ENCODE assay signal across 8 cellular contexts in genomic region chr2:177165731-177166711, GRCh38. TPM values are rescaled to one million over a fixed set of nuclear protein-coding genes. Genes with fewer than 3 reads are reported as not detected.
DNase-seq lines count a peak whose midpoint lies in the region; ATAC-seq and TF ChIP-seq lines count a peak whose summit lies in the region.

No MANE protein-coding gene starts in this region.

- H3K4me1 Mint-ChIP-seq in T-helper 2 cell treated with Interferon-gamma antibody and Interleukin-4, amounts not matched to agents 5 μg/mL and 100 μg/mL, for 36 hours (ENCODE audit: low read depth) = peaks cover 38% of the 10 kb centered on the region

- ATAC-seq in GM19397 (IDR thresholded peaks at IDR 0.05; ENCODE audit: unreplicated experiment) = peak; percentile 53
- ATAC-seq in HG03439 (IDR thresholded peaks at IDR 0.05; ENCODE audit: unreplicated experiment) = peak; percentile 40

- H3K27me3 ChIP-seq in fibroblast of lung (ENCODE audit: control insufficient read depth, insufficient read depth, low read length) = no peaks in the 10 kb centered on the region
- no peaks in the 10 kb centered on the region for H3K27me3 ChIP-seq in osteoblast (ENCODE audit: insufficient read depth, low read length)

- H3K9ac ChIP-seq in fibroblast of lung (ENCODE audit: insufficient read depth, low read length) = peak overlapping the region; percentile 25

- H3K36me3 ChIP-seq in fibroblast of lung (ENCODE audit: control insufficient read depth, insufficient read depth, low read length) (no peaks in the 10 kb centered on the region), osteoblast (ENCODE audit: insufficient read depth, low read length) (no peaks in the 10 kb centered on the region)

- H3K4me1 ChIP-seq in fibroblast of lung (ENCODE audit: control insufficient read depth, extremely low read depth, insufficient read depth, low read length) = peaks cover 11% of the 10 kb centered on the region
- H3K4me1 ChIP-seq in osteoblast (ENCODE audit: insufficient read depth, low read length) = peaks cover 15% of the 10 kb centered on the region

- H3K9me3 Mint-ChIP-seq in T-helper 2 cell treated with Interferon-gamma antibody and Interleukin-4, amounts not matched to agents 5 μg/mL and 100 μg/mL, for 36 hours = no peaks in the 10 kb centered on the region

- H3K4me3 ChIP-seq in fibroblast of lung (replicated peaks in 1 of 4; ENCODE audit: control extremely low read depth in 1 of 4, insufficient read depth in 1 of 4, low read depth in 3 of 4, low read length in 4 of 4) = peak overlapping the region in 3 of 4 experiments; percentile 42 to 61 (median 52)
- H3K4me3 ChIP-seq in osteoblast (ENCODE audit: insufficient read depth, low read length) = peak overlapping the region; percentile 73

- DNase-seq in Daoy (ENCODE audit: low read depth) (peak; percentile 64), fibroblast of lung (ENCODE audit: low read depth in 2 of 2) (peak; percentile 47 to 66), osteoblast (ENCODE audit: insufficient read length, low spot score, missing footprints) (peak; percentile 69), DMS114 treated with DMSO at 0.1 percent for 48 hours (lab: John Stamatoyannopoulos, UW; ENCODE audit: unreplicated experiment) (no peak), UCSD-AML1 (lab: John Stamatoyannopoulos, UW; ENCODE audit: unreplicated experiment) (no peak)
- peak; percentile 21 for DNase-seq in T-helper 2 cell treated with Interferon-gamma antibody and Interleukin-4, amounts not matched to agents 5 μg/mL and 100 μg/mL, for 36 hours (ENCODE audit: low spot score)

- H2AFZ ChIP-seq in fibroblast of lung (ENCODE audit: low read length) (peak overlapping the region; percentile 57), osteoblast (ENCODE audit: low read length) (peak overlapping the region; percentile 43)

- H3K27me3 Mint-ChIP-seq in T-helper 2 cell treated with Interferon-gamma antibody and Interleukin-4, amounts not matched to agents 5 μg/mL and 100 μg/mL, for 36 hours (ENCODE audit: low read depth) = peaks cover 5% of the 10 kb centered on the region

- no peak overlapping the region for H3K4me3 Mint-ChIP-seq in T-helper 2 cell treated with Interferon-gamma antibody and Interleukin-4, amounts not matched to agents 5 μg/mL and 100 μg/mL, for 36 hours

- H3K36me3 Mint-ChIP-seq in T-helper 2 cell treated with Interferon-gamma antibody and Interleukin-4, amounts not matched to agents 5 μg/mL and 100 μg/mL, for 36 hours (ENCODE audit: low read depth) = no peaks in the 10 kb centered on the region

- H3K79me2 ChIP-seq in fibroblast of lung (ENCODE audit: control insufficient read depth, insufficient read depth, low read length) (no peaks in the 10 kb centered on the region), osteoblast (ENCODE audit: insufficient read depth, low read length) (no peaks in the 10 kb centered on the region)

- H3K9me3 ChIP-seq in fibroblast of lung (ENCODE audit: control insufficient read depth, insufficient read depth, low read depth, low read length) = no peaks in the 10 kb centered on the region
- no peaks in the 10 kb centered on the region for H3K9me3 ChIP-seq in osteoblast (ENCODE audit: low read depth, low read length)

- peak overlapping the region; percentile 100 for H3K4me2 ChIP-seq in fibroblast of lung (ENCODE audit: extremely low read depth, insufficient read depth, low read length)
- H3K4me2 ChIP-seq in osteoblast (ENCODE audit: insufficient read depth, low read length) = peak overlapping the region; percentile 98

- H4K20me1 ChIP-seq in fibroblast of lung (ENCODE audit: control insufficient read depth, extremely low read depth, insufficient read depth, low read length) = no peaks in the 10 kb centered on the region
- H4K20me1 ChIP-seq in osteoblast (ENCODE audit: insufficient read depth, low read length) = no peaks in the 10 kb centered on the region

- peak overlapping the region; percentile 79 for H3K27ac ChIP-seq in fibroblast of lung (ENCODE audit: insufficient read depth, low read length)
- H3K27ac ChIP-seq in osteoblast (ENCODE audit: low read depth, low read length) = peak overlapping the region; percentile 91

- TF ChIP-seq CTCF in fibroblast of lung (conservative IDR thresholded peaks at IDR 0.05 in 1 of 2, IDR thresholded peaks at IDR 0.05 in 1 of 2; ENCODE audit: low read depth in 1 of 2, low read length in 2 of 2) (no peak), osteoblast (IDR thresholded peaks at IDR 0.05; ENCODE audit: extremely low read depth, low read depth, low read length) (no peak)

- peak overlapping the region; percentile 79 for H3K27ac Mint-ChIP-seq in T-helper 2 cell treated with Interferon-gamma antibody and Interleukin-4, amounts not matched to agents 5 μg/mL and 100 μg/mL, for 36 hours

RNA-seq across cellular contexts. Expression of gene HNRNPA3, which starts 46.6 kb away (rescaled TPM):
- total RNA-seq in Daoy (2014; rRNA removed; shearing (Covaris generic)) = 47.2 and 52.1 TPM in 2 replicates
- 33.9 and 34.5 TPM in 2 replicates for total RNA-seq in fibroblast of lung
- 81.2 and 106 TPM in 2 replicates for polyA plus RNA-seq in fibroblast of lung
- 365 and 474 TPM in 2 replicates for polyA plus RNA-seq in fibroblast of lung (2012)
- polyA minus RNA-seq in fibroblast of lung (ENCODE audit: low replicate concordance) = 5.8 and 7.3 TPM in 2 replicates
- total RNA-seq in osteoblast = 19.7 and 21.4 TPM in 2 replicates

Comparison
In these comparisons a context has a peak if more than half of its experiments do, and no peak if none do; other contexts are left out.
1. DNase-seq: peak in Daoy (single experiment), T-helper 2 cell treated with Interferon-gamma antibody and Interleukin-4, amounts not matched to agents 5 μg/mL and 100 μg/mL, for 36 hours (single experiment), fibroblast of lung (2 of 2) and osteoblast (single experiment); none in DMS114 treated with DMSO at 0.1 percent for 48 hours (single experiment) and UCSD-AML1 (single experiment).